Comparison of ENCODE assay signal across 8 cellular contexts in the genomic region with DNA sequence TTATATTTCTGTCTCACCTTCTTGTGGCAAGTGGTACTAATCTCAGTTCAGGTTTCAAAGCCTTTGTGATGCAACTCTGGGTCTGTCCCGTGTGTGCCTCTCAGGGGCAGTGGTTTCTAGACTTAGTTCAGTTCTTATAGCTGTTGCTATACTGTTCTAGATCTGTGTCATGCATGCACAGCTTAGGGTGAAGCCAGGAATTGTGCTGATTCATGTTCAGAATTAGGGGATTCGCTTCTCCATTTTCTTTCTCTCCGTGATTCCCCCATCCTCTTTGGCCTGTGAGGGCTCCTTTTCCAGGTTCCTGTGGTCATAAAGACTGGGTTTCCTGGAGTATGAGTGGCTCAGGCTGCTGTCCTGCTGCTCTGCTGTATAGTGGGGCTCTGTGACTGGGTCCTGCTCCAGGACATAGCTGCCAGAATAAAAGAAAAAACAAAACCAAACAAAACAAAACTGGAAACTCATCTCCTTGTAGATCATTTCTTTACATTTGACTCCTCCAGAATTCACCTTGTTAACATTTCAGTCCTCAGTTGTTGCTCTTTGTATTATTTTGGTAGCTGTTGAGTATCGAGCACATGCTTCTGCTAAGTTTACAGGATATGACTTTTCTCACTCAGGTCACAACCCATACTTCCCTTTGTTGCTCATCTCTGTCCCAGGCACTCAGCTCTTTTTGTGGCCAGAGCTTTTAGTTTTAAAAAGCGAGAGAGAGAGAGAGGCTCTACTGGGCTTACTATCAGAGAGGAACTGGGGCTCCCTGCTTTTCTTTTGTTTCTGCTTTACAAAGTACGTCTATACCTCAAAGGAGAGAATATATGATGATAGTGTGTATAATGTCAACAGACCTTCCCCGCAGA. TPM values are rescaled to one million over a fixed set of nuclear protein-coding genes. Genes with fewer than 3 reads are reported as not detected.
A peak's percentile ranks its signal among the peaks of the same experiment; 100 is the strongest.
DNase-seq lines count a peak whose midpoint lies in the region; ATAC-seq, FAIRE-seq and TF ChIP-seq lines count a peak whose summit lies in the region.

No MANE protein-coding gene starts in this region.

- H3K4me1 ChIP-seq in HepG2 (ENCODE audit: insufficient read depth, low read length) (peaks cover 67% of the 10 kb centered on the region), stomach smooth muscle (ENCODE audit: control insufficient read depth, insufficient read depth, low read length) (peaks cover 14% of the 10 kb centered on the region)

- peaks cover 65% of the 10 kb centered on the region for H3K79me2 ChIP-seq in HepG2 (ENCODE audit: insufficient read depth, low read length)

- 0 out of 4 replicates have a peak, but pooled peaks of 1 of the 2 experiments have one; percentile 28 for TF ChIP-seq POLR2A in HepG2 (IDR thresholded peaks at IDR 0.05; ENCODE audit: insufficient read depth in 1 of 2, low read depth in 2 of 2, low read length in 2 of 2)

- H3K9me3 ChIP-seq in HepG2 (ENCODE audit: low read length) = no peaks in the 10 kb centered on the region
- H3K9me3 ChIP-seq in stomach smooth muscle (ENCODE audit: control insufficient read depth in 2 of 2, low read length in 2 of 2) = no peaks in the 10 kb centered on the region

- POLR2A ChIA-PET in HepG2 (lab: Yijun Ruan, JAX) = interaction anchor here (1.1 to 1.4 kb wide), 4 partner anchors 14 to 34 kb away, joined by 3 to 8 read pairs (median 6); a partner anchor contains a TSS

- FAIRE-seq in HepG2 (lab: Jason Lieb, UNC) = peak; percentile 49

- CTCF ChIA-PET in HepG2 (lab: Yijun Ruan, JAX; ENCODE audit: low intra/inter-chr PET ratio, low total read pairs) = no interaction called here

- in situ Hi-C loops in HepG2 (cut with HindIII; ENCODE audit: extremely low pct_ligation_motif_present, low pct_unique_long_range_greater_than_20kb) = no loop called here

- H3K4me3 ChIP-seq in HepG2 (replicated peaks in 1 of 3; ENCODE audit: insufficient read depth in 1 of 3, low read depth in 2 of 3, low read length in 3 of 3) (peak overlapping the region; percentile 42 to 55 (median 43)), stomach smooth muscle (ENCODE audit: low read length in 2 of 2) (peak overlapping the region; percentile 1 to 52)

- 16% methylated on average over 7 of the region's 7 CpGs for WGBS in HepG2 (ENCODE audit: low lambda C conversion rate)

- H2AFZ ChIP-seq in HepG2 (ENCODE audit: low read length) = no peak overlapping the region

- no TSS peak for BruUV-seq in HepG2 (replicated peaks; lab: Mats Ljungman, UMichigan)

- ATAC-seq in HG02884 (IDR thresholded peaks at IDR 0.05; ENCODE audit: unreplicated experiment) (peak; percentile 89), HepG2 (peak; percentile 78)

- intact Hi-C loops in HepG2 (cut with micrococcal nuclease; ENCODE audit: unreplicated experiment) = loop anchor here (1.0 to 5.0 kb wide), 2 partner anchors 32 to 217 kb away; no protein-coding TSS in a partner anchor

- peak; percentile 37 for DNase-seq in NK-92 treated with Interleukin-12 subunit alpha and Interleukin-12 subunit beta, amount 100 ng/mL, for 24 hours (lab: John Stamatoyannopoulos, UW)
- DNase-seq in NK-92 (lab: John Stamatoyannopoulos, UW; ENCODE audit: unreplicated experiment) = no peak
- DNase-seq in NOMO-1 (lab: John Stamatoyannopoulos, UW; ENCODE audit: unreplicated experiment in 2 of 2) = peak; percentile 72 to 82
- DNase-seq in astrocyte of the hippocampus (ENCODE audit: low read depth, low spot score) = peak; percentile 19
- DNase-seq in HepG2 (ENCODE audit: low spot score) = peak; percentile 70
- no peak for DNase-seq in HuH-7.5 (ENCODE audit: low spot score)

- H3K9ac ChIP-seq in HepG2 (ENCODE audit: insufficient read depth, low read depth, low read length) (peak overlapping the region; percentile 56), stomach smooth muscle (ENCODE audit: low read length in 2 of 2) (peak overlapping the region; percentile 23 to 43)

- H3K27ac ChIP-seq in HepG2 (ENCODE audit: extremely low read length, insufficient read depth, low read length) = peak overlapping the region; percentile 70
- H3K27ac ChIP-seq in stomach smooth muscle (ENCODE audit: low read length) = peak overlapping the region; percentile 33

- H3K27me3 ChIP-seq in HepG2 (ENCODE audit: control insufficient read depth in 1 of 2, insufficient read depth in 2 of 2, low read length in 2 of 2) (no peaks in the 10 kb centered on the region), stomach smooth muscle (ENCODE audit: control insufficient read depth in 1 of 2, insufficient read depth in 2 of 2, low read length in 2 of 2) (no peaks in the 10 kb centered on the region)

- TF ChIP-seq CTCF in HepG2 (CRISPR knock-in tag; IDR thresholded peaks at IDR 0.05) = no peak

- peak overlapping the region; percentile 74 for H3K4me2 ChIP-seq in HepG2 (ENCODE audit: low read depth, low read length)

- 0 out of 4 replicates have a peak, but pooled peaks of 1 of the 2 experiments have one; percentile 21 for TF ChIP-seq EP300 in HepG2 (IDR thresholded peaks at IDR 0.05; ENCODE audit: low read depth in 2 of 2, low read length in 2 of 2)
- no peak for TF ChIP-seq EP300 in HepG2 (CRISPR knock-in tag; IDR thresholded peaks at IDR 0.05; ENCODE audit: borderline replicate concordance)

- H4K20me1 ChIP-seq in HepG2 (ENCODE audit: insufficient read depth, low read length) = no peaks in the 10 kb centered on the region

- no peak for TF ChIP-seq RAD21 in HepG2 (CRISPR knock-in tag; IDR thresholded peaks at IDR 0.05)

- H3K36me3 ChIP-seq in HepG2 (replicated peaks in 1 of 2; ENCODE audit: control insufficient read depth in 1 of 2, insufficient read depth in 2 of 2, low read length in 2 of 2) = no peaks in the 10 kb centered on the region
- no peaks in the 10 kb centered on the region for H3K36me3 ChIP-seq in stomach smooth muscle (ENCODE audit: control insufficient read depth in 2 of 2, insufficient read depth in 2 of 2, low read length in 2 of 2)

TF ChIP-seq in HepG2, 621 proteins besides CTCF, POLR2A, EP300 and RAD21 (continues in another document):
- TF ChIP-seq, protein P1, sequence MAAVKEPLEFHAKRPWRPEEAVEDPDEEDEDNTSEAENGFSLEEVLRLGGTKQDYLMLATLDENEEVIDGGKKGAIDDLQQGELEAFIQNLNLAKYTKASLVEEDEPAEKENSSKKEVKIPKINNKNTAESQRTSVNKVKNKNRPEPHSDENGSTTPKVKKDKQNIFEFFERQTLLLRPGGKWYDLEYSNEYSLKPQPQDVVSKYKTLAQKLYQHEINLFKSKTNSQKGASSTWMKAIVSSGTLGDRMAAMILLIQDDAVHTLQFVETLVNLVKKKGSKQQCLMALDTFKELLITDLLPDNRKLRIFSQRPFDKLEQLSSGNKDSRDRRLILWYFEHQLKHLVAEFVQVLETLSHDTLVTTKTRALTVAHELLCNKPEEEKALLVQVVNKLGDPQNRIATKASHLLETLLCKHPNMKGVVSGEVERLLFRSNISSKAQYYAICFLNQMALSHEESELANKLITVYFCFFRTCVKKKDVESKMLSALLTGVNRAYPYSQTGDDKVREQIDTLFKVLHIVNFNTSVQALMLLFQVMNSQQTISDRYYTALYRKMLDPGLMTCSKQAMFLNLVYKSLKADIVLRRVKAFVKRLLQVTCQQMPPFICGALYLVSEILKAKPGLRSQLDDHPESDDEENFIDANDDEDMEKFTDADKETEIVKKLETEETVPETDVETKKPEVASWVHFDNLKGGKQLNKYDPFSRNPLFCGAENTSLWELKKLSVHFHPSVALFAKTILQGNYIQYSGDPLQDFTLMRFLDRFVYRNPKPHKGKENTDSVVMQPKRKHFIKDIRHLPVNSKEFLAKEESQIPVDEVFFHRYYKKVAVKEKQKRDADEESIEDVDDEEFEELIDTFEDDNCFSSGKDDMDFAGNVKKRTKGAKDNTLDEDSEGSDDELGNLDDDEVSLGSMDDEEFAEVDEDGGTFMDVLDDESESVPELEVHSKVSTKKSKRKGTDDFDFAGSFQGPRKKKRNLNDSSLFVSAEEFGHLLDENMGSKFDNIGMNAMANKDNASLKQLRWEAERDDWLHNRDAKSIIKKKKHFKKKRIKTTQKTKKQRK (IDR thresholded peaks at IDR 0.05; ENCODE audit: low read length) = no peak
- TF ChIP-seq NFE2L2 (IDR thresholded peaks at IDR 0.05; ENCODE audit: low read length) (peak; percentile 73), POLR2G (IDR thresholded peaks at IDR 0.05; ENCODE audit: low read depth, low read length) (0 out of 2 replicates have a peak, but pooled peaks have one; percentile 23), ZNF607 (CRISPR knock-in tag; IDR thresholded peaks at IDR 0.05; ENCODE audit: borderline replicate concordance) (no peak)
- TF ChIP-seq, protein P2, sequence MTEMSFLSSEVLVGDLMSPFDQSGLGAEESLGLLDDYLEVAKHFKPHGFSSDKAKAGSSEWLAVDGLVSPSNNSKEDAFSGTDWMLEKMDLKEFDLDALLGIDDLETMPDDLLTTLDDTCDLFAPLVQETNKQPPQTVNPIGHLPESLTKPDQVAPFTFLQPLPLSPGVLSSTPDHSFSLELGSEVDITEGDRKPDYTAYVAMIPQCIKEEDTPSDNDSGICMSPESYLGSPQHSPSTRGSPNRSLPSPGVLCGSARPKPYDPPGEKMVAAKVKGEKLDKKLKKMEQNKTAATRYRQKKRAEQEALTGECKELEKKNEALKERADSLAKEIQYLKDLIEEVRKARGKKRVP (CRISPR knock-in tag; IDR thresholded peaks at IDR 0.05) = peak in 1 of 2 experiments; percentile 72; a peak in 2 of 4 replicates

RNA-seq across cellular contexts. Expression of a gene that starts 34.2 kb away (rescaled TPM):
- 17.3 and 20.3 TPM in 2 replicates for total RNA-seq in HepG2 (2016; rRNA removed; fragmentation: Illumina TruSeq; extraction: Trizol)
- total RNA-seq in HepG2 (2016; cell fraction: cytosol; rRNA removed; fragmentation: Illumina TruSeq; extraction: Trizol; ENCODE audit: low read depth) = 2.1 and 2.4 TPM in 2 replicates
- 15.6 and 19.2 TPM in 2 replicates for total RNA-seq in HepG2 (2016; cell fraction: insoluble cytoplasmic fraction; rRNA removed; fragmentation: Illumina TruSeq; extraction: Trizol)
- 7.9 and 8.5 TPM in 2 replicates for total RNA-seq in HepG2 (2016; cell fraction: membrane; rRNA removed; fragmentation: Illumina TruSeq; extraction: Trizol)
- total RNA-seq in HepG2 (2016; cell fraction: nucleus; rRNA removed; fragmentation: Illumina TruSeq; extraction: Trizol) = 28.3 and 35.1 TPM in 2 replicates
- 8.6 and 10.1 TPM in 2 replicates for polyA plus RNA-seq in HepG2 (2011; rRNA removed)
- polyA plus RNA-seq in HepG2 (2011; cell fraction: cytosol; rRNA removed) = 4.7 and 8.3 TPM in 2 replicates
- polyA plus RNA-seq in HepG2 (2011; cell fraction: nucleus; rRNA removed) = 3.9 and 5.3 TPM in 2 replicates
- 18.5 and 21.2 TPM in 2 replicates for polyA plus RNA-seq in HepG2 (2012)
- polyA plus RNA-seq in HepG2 (2016; cell fraction: cytosol; fragmentation: Illumina TruSeq; extraction: Trizol; ENCODE audit: low read depth) = 1.3 and 1.4 TPM in 2 replicates
- polyA plus RNA-seq in HepG2 (2016; cell fraction: insoluble cytoplasmic fraction; fragmentation: Illumina TruSeq; extraction: Trizol; ENCODE audit: low read depth) = 13.9 and 14.3 TPM in 2 replicates
- 3.6 and 4.3 TPM in 2 replicates for polyA plus RNA-seq in HepG2 (2016; cell fraction: membrane; fragmentation: Illumina TruSeq; extraction: Trizol; ENCODE audit: low read depth)
- polyA plus RNA-seq in HepG2 (2016; cell fraction: nucleus; fragmentation: Illumina TruSeq; extraction: Trizol; ENCODE audit: insufficient read depth, low read depth) = 26.8 and 27.2 TPM in 2 replicates
- 0.05 and 16.1 TPM in 2 replicates for polyA minus RNA-seq in HepG2 (2011; rRNA and poly(A)+ RNA removed; ENCODE audit: low replicate concordance)
- 17.0 and 18.7 TPM in 2 replicates for polyA minus RNA-seq in HepG2 (2011; cell fraction: cytosol; rRNA and poly(A)+ RNA removed)
- 20.2 and 23.0 TPM in 2 replicates for polyA minus RNA-seq in HepG2 (2011; cell fraction: nucleus; rRNA and poly(A)+ RNA removed)

Comparison
In these comparisons a context has a peak if more than half of its experiments do, and no peak if none do; other contexts are left out.
1. DNase-seq: peak in NK-92 treated with Interleukin-12 subunit alpha and Interleukin-12 subunit beta, amount 100 ng/mL, for 24 hours (single experiment), NOMO-1 (2 of 2), astrocyte of the hippocampus (single experiment) and HepG2 (single experiment); none in NK-92 (single experiment) and HuH-7.5 (single experiment).